In genomic region chr2:232104076-232104646, GRCh38 we compare ENCODE assay signal across 20 cellular contexts.
DNase-seq lines count a peak whose midpoint lies in the region; ATAC-seq and TF ChIP-seq lines count a peak whose summit lies in the region.
"Had no signal": no experiment of that assay in that cellular context is flagged by ENCODE, and none has a peak within 500 bp of the region (broad histone marks: within the 10 kb centered on the region; RNA-seq: fewer than 3 reads in every experiment).

No MANE protein-coding gene starts in this region.

- H3K4me3 Mint-ChIP-seq in MCF 10A (ENCODE audit: unreplicated experiment) = no peak overlapping the region

- no peaks in the 10 kb centered on the region for H3K79me2 ChIP-seq in hepatocyte

- POLR2A ChIA-PET in MCF 10A (lab: Yijun Ruan, JAX) = interaction anchor here (1.3 to 1.8 kb wide), 2 partner anchors 13 to 142 kb away, joined by 3 to 4 read pairs; no protein-coding TSS in a partner anchor

- H3K9me3 ChIP-seq in breast epithelium (no peaks in the 10 kb centered on the region), thyroid gland (no peaks in the 10 kb centered on the region), hepatocyte (ENCODE audit: low read depth) (no peaks in the 10 kb centered on the region)
- H3K9me3 ChIP-seq: MG63, Peyer's patch, SK-N-SH had no signal

- H3K36me3 ChIP-seq in breast epithelium (no peaks in the 10 kb centered on the region), thyroid gland (no peaks in the 10 kb centered on the region), hepatocyte (replicated peaks; ENCODE audit: insufficient read depth, low read depth) (no peaks in the 10 kb centered on the region)
- H3K36me3 ChIP-seq: MG63, Peyer's patch had no signal

- DNase-seq in MCF 10A (ENCODE audit: unreplicated experiment) (peak; percentile 26), breast epithelium (ENCODE audit: low spot score in 2 of 2) (no peak), amniotic epithelial cell (ENCODE audit: low read depth) (peak; percentile 45), thyroid gland (peak; percentile 47 to 60), hepatocyte (ENCODE audit: low spot score) (no peak)
- DNase-seq in activated T-cell treated with anti-CD3 and anti-CD28 coated beads, Interleukin-2, amount 50 U/mL, for 1 hour = no peak
- DNase-seq: DMS 273 treated with DMSO at 0.1 percent for 48 hours, MG63, NCI-H1417 treated with DMSO at 0.1 percent for 48 hours, NCI-H2029 treated with DMSO at 0.1 percent for 48 hours, NCI-H2171 treated with DMSO at 0.1 percent for 48 hours, NCI-H510A, NCI-H774, Peyer's patch, SK-N-SH had no signal

- peaks cover 0 to 4% of the 10 kb centered on the region in 2 donors for H3K4me1 ChIP-seq in breast epithelium
- H3K4me1 ChIP-seq in thyroid gland = peaks cover 18 to 21% of the 10 kb centered on the region in 2 donors
- H3K4me1 ChIP-seq in hepatocyte (ENCODE audit: insufficient read depth) = no peaks in the 10 kb centered on the region
- H3K4me1 ChIP-seq: Peyer's patch had no signal

- ATAC-seq in esophagus mucosa (peak; percentile 74), GM21528 (IDR thresholded peaks at IDR 0.05; ENCODE audit: low FRiP score, unreplicated experiment) (no peak)
- ATAC-seq: Right ventricle myocardium inferior had no signal

- intact Hi-C loops in MCF 10A (cut with micrococcal nuclease) (no loop called here), breast epithelium (cut with DNase I; ENCODE audit: low total_unique reads) (no loop called here), thyroid gland (cut with DNase I) (no loop called here)

- peaks cover 6% of the 10 kb centered on the region for H3K36me3 Mint-ChIP-seq in MCF 10A (ENCODE audit: insufficient read depth, unreplicated experiment)

- TF ChIP-seq CTCF in MCF 10A (IDR thresholded peaks at IDR 0.05; ENCODE audit: unreplicated experiment) = no peak
- no peak for TF ChIP-seq CTCF in breast epithelium (IDR thresholded peaks at IDR 0.05)
- TF ChIP-seq CTCF in thyroid gland (IDR thresholded peaks at IDR 0.05) = peak in 2 of 6 experiments; percentile 10 to 20
- TF ChIP-seq CTCF in hepatocyte (IDR thresholded peaks at IDR 0.05; ENCODE audit: poor library complexity) = no peak

- no peaks in the 10 kb centered on the region for H3K27me3 Mint-ChIP-seq in MCF 10A (ENCODE audit: insufficient read depth, unreplicated experiment)

- no peak overlapping the region for H3K4me2 ChIP-seq in hepatocyte
- H3K4me2 ChIP-seq: SK-N-SH had no signal

- no peak overlapping the region for H3K27ac Mint-ChIP-seq in MCF 10A (ENCODE audit: low read depth, unreplicated experiment)

- H2AFZ ChIP-seq in hepatocyte = no peak overlapping the region

- TF ChIP-seq POLR2A in breast epithelium (IDR thresholded peaks at IDR 0.05) = no peak
- TF ChIP-seq POLR2A in thyroid gland (IDR thresholded peaks at IDR 0.05) = no peak

- CTCF ChIA-PET in MCF 10A (lab: Yijun Ruan, JAX) = interaction anchor here (0.7 to 1.0 kb wide), 2 partner anchors 38 to 173 kb away, joined by 3 to 4 read pairs; no protein-coding TSS in a partner anchor

- peak overlapping the region in 1 of 2 donors; percentile 40 for H3K27ac ChIP-seq in breast epithelium
- peak overlapping the region in 2 of 3 donors; percentile 1 to 22 for H3K27ac ChIP-seq in thyroid gland
- H3K27ac ChIP-seq in hepatocyte = no peak overlapping the region
- H3K27ac ChIP-seq: C4-2B, HL-60, Peyer's patch had no signal

- H3K9me3 Mint-ChIP-seq in MCF 10A (ENCODE audit: unreplicated experiment) = no peaks in the 10 kb centered on the region

- H4K20me1 ChIP-seq in hepatocyte (ENCODE audit: insufficient read depth, poor library complexity, severe bottlenecking) = no peaks in the 10 kb centered on the region

- H3K27me3 ChIP-seq in breast epithelium = no peaks in the 10 kb centered on the region
- no peaks in the 10 kb centered on the region for H3K27me3 ChIP-seq in thyroid gland
- H3K27me3 ChIP-seq in hepatocyte = no peaks in the 10 kb centered on the region
- H3K27me3 ChIP-seq: MG63, Peyer's patch had no signal

- peaks cover 14% of the 10 kb centered on the region for H3K4me1 Mint-ChIP-seq in MCF 10A (ENCODE audit: insufficient read depth, unreplicated experiment)

- 45 to 60% methylated on average over 2 of the region's 2 CpGs for WGBS in thyroid gland, 2 donors
- 93% methylated on average over 2 of the region's 2 CpGs for WGBS in hepatocyte (ENCODE audit: low lambda C conversion rate, missing lambda C conversion rate)

- no peaks in the 10 kb centered on the region for H3K9me2 ChIP-seq in hepatocyte (replicated peaks; ENCODE audit: insufficient read depth)
- H3K9me2 ChIP-seq: SK-N-SH had no signal

- BruUV-seq in MCF 10A (replicated peaks; lab: Mats Ljungman, UMichigan) = no TSS peak

- H3K4me3 ChIP-seq in breast epithelium = no peak overlapping the region
- no peak overlapping the region for H3K4me3 ChIP-seq in thyroid gland (replicated peaks in 1 of 3)
- no peak overlapping the region for H3K4me3 ChIP-seq in hepatocyte
- H3K4me3 ChIP-seq: MG63, Peyer's patch had no signal

Comparison
In these comparisons a context has a peak if more than half of its experiments do, and no peak if none do; other contexts are left out.
1. DNase-seq: peak in MCF 10A (single experiment), amniotic epithelial cell (single experiment) and thyroid gland (2 of 2); none in breast epithelium (0 of 2), activated T-cell treated with anti-CD3 and anti-CD28 coated beads, Interleukin-2, amount 50 U/mL, for 1 hour (single experiment) and hepatocyte (single experiment).